Comparison of ENCODE assay signal across 1 cellular context in the genomic region with DNA sequence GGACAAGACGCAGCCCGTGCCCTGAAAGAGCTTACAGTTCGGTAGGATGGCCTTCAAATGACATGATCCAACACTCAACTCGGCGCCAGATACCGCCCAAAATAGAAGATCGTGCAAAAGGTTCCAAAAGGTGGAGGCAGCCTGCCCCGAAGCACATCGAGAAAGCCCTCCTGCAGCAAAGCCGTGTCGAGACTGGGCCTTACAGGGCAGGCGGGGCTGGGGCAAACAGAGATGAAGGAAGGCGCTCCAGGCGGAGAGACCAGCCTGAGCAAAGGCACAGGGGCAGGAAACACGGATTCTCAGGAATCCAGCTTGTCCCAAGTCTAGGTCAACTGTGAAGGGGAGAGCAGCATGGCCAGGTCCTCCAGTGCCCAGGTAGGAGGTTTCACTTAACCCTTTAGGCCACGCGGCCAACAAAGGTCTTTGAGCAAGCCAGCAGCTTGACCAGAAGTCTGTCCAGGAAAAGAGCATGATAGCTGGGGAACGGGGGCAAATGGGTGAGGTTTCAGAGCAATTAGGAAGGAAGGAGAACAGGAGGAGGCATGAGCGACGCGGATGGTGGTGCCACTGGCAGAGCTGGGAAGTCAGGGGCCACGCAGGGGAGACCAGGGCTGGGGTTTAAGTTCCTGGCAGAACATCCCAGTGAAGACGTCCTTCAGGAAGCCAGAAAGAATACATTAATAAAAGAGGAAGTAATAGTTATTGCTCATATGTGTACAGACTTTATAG.
TF ChIP-seq lines count a peak whose summit lies in the region.

No MANE protein-coding gene starts in this region.

TF ChIP-seq in HepG2, 621 proteins besides CTCF, POLR2A, EP300 and RAD21 (continued from another document and continues in another):
- TF ChIP-seq, protein P1, sequence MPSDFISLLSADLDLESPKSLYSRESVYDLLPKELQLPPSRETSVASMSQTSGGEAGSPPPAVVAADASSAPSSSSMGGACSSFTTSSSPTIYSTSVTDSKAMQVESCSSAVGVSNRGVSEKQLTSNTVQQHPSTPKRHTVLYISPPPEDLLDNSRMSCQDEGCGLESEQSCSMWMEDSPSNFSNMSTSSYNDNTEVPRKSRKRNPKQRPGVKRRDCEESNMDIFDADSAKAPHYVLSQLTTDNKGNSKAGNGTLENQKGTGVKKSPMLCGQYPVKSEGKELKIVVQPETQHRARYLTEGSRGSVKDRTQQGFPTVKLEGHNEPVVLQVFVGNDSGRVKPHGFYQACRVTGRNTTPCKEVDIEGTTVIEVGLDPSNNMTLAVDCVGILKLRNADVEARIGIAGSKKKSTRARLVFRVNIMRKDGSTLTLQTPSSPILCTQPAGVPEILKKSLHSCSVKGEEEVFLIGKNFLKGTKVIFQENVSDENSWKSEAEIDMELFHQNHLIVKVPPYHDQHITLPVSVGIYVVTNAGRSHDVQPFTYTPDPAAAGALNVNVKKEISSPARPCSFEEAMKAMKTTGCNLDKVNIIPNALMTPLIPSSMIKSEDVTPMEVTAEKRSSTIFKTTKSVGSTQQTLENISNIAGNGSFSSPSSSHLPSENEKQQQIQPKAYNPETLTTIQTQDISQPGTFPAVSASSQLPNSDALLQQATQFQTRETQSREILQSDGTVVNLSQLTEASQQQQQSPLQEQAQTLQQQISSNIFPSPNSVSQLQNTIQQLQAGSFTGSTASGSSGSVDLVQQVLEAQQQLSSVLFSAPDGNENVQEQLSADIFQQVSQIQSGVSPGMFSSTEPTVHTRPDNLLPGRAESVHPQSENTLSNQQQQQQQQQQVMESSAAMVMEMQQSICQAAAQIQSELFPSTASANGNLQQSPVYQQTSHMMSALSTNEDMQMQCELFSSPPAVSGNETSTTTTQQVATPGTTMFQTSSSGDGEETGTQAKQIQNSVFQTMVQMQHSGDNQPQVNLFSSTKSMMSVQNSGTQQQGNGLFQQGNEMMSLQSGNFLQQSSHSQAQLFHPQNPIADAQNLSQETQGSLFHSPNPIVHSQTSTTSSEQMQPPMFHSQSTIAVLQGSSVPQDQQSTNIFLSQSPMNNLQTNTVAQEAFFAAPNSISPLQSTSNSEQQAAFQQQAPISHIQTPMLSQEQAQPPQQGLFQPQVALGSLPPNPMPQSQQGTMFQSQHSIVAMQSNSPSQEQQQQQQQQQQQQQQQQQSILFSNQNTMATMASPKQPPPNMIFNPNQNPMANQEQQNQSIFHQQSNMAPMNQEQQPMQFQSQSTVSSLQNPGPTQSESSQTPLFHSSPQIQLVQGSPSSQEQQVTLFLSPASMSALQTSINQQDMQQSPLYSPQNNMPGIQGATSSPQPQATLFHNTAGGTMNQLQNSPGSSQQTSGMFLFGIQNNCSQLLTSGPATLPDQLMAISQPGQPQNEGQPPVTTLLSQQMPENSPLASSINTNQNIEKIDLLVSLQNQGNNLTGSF (CRISPR knock-in tag; IDR thresholded peaks at IDR 0.05) = 0 out of 2 replicates have a peak, but pooled peaks have one; percentile 33
- TF ChIP-seq ZSCAN31 (CRISPR knock-in tag; IDR thresholded peaks at IDR 0.05; ENCODE audit: low read depth) (peak; percentile 47; the same call in 1 of the 2 replicates), ZFX (CRISPR knock-in tag; IDR thresholded peaks at IDR 0.05; ENCODE audit: low read depth) (peak; percentile 12; the same call in 1 of the 2 replicates), ZNF274 (CRISPR knock-in tag; IDR thresholded peaks at IDR 0.05) (no peak), ZNF737 (CRISPR knock-in tag; IDR thresholded peaks at IDR 0.05; ENCODE audit: borderline replicate concordance) (0 out of 2 replicates have a peak, but pooled peaks have one; percentile 58), ZNF317 (CRISPR knock-in tag; IDR thresholded peaks at IDR 0.05) (0 out of 2 replicates have a peak, but pooled peaks have one; percentile 3), ZNF136 (CRISPR knock-in tag; IDR thresholded peaks at IDR 0.05; ENCODE audit: low read depth) (0 out of 2 replicates have a peak, but pooled peaks have one; percentile 49), ARHGAP35 (CRISPR knock-in tag; IDR thresholded peaks at IDR 0.05; ENCODE audit: borderline replicate concordance) (peak; percentile 27; the same call in 1 of the 2 replicates), ZNF160 (CRISPR knock-in tag; IDR thresholded peaks at IDR 0.05) (0 out of 2 replicates have a peak, but pooled peaks have one; percentile 20), RNF2 (conservative IDR thresholded peaks at IDR 0.05; ENCODE audit: low read depth) (0 out of 2 replicates have a peak, but pooled peaks have one; percentile 51), HOXA5 (CRISPR knock-in tag; IDR thresholded peaks at IDR 0.05) (0 out of 2 replicates have a peak, but pooled peaks have one; percentile 43), ZFP90 (CRISPR knock-in tag; IDR thresholded peaks at IDR 0.05; ENCODE audit: borderline replicate concordance) (no peak), ZNF234 (CRISPR knock-in tag; conservative IDR thresholded peaks at IDR 0.05) (0 out of 2 replicates have a peak, but pooled peaks have one; percentile 74), FOXC1 (CRISPR knock-in tag; IDR thresholded peaks at IDR 0.05; ENCODE audit: borderline replicate concordance) (0 out of 2 replicates have a peak, but pooled peaks have one; percentile 77), ZFY (CRISPR knock-in tag; IDR thresholded peaks at IDR 0.05) (peak; percentile 39; the same call in 1 of the 2 replicates), RXRA (CRISPR knock-in tag; IDR thresholded peaks at IDR 0.05) (peak; percentile 46; the same call in 1 of the 2 replicates), KDM2A (CRISPR knock-in tag; IDR thresholded peaks at IDR 0.05; ENCODE audit: borderline replicate concordance, low read depth) (peak; percentile 7; the same call in 1 of the 2 replicates), SALL2 (CRISPR knock-in tag; IDR thresholded peaks at IDR 0.05) (peak; percentile 92; the same call in 1 of the 2 replicates), HDAC2 (CRISPR knock-in tag; IDR thresholded peaks at IDR 0.05) (peak; percentile 13; the same call in 1 of the 2 replicates), ZNF232 (CRISPR knock-in tag; IDR thresholded peaks at IDR 0.05; ENCODE audit: borderline replicate concordance) (0 out of 2 replicates have a peak, but pooled peaks have one; percentile 51)
- TF ChIP-seq, protein P2, sequence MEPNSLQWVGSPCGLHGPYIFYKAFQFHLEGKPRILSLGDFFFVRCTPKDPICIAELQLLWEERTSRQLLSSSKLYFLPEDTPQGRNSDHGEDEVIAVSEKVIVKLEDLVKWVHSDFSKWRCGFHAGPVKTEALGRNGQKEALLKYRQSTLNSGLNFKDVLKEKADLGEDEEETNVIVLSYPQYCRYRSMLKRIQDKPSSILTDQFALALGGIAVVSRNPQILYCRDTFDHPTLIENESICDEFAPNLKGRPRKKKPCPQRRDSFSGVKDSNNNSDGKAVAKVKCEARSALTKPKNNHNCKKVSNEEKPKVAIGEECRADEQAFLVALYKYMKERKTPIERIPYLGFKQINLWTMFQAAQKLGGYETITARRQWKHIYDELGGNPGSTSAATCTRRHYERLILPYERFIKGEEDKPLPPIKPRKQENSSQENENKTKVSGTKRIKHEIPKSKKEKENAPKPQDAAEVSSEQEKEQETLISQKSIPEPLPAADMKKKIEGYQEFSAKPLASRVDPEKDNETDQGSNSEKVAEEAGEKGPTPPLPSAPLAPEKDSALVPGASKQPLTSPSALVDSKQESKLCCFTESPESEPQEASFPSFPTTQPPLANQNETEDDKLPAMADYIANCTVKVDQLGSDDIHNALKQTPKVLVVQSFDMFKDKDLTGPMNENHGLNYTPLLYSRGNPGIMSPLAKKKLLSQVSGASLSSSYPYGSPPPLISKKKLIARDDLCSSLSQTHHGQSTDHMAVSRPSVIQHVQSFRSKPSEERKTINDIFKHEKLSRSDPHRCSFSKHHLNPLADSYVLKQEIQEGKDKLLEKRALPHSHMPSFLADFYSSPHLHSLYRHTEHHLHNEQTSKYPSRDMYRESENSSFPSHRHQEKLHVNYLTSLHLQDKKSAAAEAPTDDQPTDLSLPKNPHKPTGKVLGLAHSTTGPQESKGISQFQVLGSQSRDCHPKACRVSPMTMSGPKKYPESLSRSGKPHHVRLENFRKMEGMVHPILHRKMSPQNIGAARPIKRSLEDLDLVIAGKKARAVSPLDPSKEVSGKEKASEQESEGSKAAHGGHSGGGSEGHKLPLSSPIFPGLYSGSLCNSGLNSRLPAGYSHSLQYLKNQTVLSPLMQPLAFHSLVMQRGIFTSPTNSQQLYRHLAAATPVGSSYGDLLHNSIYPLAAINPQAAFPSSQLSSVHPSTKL (CRISPR knock-in tag; IDR thresholded peaks at IDR 0.05) = peak; percentile 4; the same call in 1 of the 2 replicates
- TF ChIP-seq, protein P3, sequence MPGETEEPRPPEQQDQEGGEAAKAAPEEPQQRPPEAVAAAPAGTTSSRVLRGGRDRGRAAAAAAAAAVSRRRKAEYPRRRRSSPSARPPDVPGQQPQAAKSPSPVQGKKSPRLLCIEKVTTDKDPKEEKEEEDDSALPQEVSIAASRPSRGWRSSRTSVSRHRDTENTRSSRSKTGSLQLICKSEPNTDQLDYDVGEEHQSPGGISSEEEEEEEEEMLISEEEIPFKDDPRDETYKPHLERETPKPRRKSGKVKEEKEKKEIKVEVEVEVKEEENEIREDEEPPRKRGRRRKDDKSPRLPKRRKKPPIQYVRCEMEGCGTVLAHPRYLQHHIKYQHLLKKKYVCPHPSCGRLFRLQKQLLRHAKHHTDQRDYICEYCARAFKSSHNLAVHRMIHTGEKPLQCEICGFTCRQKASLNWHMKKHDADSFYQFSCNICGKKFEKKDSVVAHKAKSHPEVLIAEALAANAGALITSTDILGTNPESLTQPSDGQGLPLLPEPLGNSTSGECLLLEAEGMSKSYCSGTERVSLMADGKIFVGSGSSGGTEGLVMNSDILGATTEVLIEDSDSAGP (CRISPR knock-in tag; IDR thresholded peaks at IDR 0.05; ENCODE audit: borderline replicate concordance) = peak; percentile 74; the same call in 1 of the 2 replicates
- TF ChIP-seq, protein P4, sequence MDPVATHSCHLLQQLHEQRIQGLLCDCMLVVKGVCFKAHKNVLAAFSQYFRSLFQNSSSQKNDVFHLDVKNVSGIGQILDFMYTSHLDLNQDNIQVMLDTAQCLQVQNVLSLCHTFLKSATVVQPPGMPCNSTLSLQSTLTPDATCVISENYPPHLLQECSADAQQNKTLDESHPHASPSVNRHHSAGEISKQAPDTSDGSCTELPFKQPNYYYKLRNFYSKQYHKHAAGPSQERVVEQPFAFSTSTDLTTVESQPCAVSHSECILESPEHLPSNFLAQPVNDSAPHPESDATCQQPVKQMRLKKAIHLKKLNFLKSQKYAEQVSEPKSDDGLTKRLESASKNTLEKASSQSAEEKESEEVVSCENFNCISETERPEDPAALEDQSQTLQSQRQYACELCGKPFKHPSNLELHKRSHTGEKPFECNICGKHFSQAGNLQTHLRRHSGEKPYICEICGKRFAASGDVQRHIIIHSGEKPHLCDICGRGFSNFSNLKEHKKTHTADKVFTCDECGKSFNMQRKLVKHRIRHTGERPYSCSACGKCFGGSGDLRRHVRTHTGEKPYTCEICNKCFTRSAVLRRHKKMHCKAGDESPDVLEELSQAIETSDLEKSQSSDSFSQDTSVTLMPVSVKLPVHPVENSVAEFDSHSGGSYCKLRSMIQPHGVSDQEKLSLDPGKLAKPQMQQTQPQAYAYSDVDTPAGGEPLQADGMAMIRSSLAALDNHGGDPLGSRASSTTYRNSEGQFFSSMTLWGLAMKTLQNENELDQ (CRISPR knock-in tag; IDR thresholded peaks at IDR 0.05; ENCODE audit: borderline replicate concordance) = peak; percentile 69; the same call in 1 of the 2 replicates
- TF ChIP-seq, protein P5, sequence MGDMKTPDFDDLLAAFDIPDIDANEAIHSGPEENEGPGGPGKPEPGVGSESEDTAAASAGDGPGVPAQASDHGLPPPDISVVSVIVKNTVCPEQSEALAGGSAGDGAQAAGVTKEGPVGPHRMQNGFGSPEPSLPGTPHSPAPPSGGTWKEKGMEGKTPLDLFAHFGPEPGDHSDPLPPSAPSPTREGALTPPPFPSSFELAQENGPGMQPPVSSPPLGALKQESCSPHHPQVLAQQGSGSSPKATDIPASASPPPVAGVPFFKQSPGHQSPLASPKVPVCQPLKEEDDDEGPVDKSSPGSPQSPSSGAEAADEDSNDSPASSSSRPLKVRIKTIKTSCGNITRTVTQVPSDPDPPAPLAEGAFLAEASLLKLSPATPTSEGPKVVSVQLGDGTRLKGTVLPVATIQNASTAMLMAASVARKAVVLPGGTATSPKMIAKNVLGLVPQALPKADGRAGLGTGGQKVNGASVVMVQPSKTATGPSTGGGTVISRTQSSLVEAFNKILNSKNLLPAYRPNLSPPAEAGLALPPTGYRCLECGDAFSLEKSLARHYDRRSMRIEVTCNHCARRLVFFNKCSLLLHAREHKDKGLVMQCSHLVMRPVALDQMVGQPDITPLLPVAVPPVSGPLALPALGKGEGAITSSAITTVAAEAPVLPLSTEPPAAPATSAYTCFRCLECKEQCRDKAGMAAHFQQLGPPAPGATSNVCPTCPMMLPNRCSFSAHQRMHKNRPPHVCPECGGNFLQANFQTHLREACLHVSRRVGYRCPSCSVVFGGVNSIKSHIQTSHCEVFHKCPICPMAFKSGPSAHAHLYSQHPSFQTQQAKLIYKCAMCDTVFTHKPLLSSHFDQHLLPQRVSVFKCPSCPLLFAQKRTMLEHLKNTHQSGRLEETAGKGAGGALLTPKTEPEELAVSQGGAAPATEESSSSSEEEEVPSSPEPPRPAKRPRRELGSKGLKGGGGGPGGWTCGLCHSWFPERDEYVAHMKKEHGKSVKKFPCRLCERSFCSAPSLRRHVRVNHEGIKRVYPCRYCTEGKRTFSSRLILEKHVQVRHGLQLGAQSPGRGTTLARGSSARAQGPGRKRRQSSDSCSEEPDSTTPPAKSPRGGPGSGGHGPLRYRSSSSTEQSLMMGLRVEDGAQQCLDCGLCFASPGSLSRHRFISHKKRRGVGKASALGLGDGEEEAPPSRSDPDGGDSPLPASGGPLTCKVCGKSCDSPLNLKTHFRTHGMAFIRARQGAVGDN (CRISPR knock-in tag; IDR thresholded peaks at IDR 0.05) = peak; percentile 77
- TF ChIP-seq, protein P6, sequence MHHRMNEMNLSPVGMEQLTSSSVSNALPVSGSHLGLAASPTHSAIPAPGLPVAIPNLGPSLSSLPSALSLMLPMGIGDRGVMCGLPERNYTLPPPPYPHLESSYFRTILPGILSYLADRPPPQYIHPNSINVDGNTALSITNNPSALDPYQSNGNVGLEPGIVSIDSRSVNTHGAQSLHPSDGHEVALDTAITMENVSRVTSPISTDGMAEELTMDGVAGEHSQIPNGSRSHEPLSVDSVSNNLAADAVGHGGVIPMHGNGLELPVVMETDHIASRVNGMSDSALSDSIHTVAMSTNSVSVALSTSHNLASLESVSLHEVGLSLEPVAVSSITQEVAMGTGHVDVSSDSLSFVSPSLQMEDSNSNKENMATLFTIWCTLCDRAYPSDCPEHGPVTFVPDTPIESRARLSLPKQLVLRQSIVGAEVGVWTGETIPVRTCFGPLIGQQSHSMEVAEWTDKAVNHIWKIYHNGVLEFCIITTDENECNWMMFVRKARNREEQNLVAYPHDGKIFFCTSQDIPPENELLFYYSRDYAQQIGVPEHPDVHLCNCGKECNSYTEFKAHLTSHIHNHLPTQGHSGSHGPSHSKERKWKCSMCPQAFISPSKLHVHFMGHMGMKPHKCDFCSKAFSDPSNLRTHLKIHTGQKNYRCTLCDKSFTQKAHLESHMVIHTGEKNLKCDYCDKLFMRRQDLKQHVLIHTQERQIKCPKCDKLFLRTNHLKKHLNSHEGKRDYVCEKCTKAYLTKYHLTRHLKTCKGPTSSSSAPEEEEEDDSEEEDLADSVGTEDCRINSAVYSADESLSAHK (CRISPR knock-in tag; IDR thresholded peaks at IDR 0.05; ENCODE audit: borderline replicate concordance) = no peak
- TF ChIP-seq, protein P7, sequence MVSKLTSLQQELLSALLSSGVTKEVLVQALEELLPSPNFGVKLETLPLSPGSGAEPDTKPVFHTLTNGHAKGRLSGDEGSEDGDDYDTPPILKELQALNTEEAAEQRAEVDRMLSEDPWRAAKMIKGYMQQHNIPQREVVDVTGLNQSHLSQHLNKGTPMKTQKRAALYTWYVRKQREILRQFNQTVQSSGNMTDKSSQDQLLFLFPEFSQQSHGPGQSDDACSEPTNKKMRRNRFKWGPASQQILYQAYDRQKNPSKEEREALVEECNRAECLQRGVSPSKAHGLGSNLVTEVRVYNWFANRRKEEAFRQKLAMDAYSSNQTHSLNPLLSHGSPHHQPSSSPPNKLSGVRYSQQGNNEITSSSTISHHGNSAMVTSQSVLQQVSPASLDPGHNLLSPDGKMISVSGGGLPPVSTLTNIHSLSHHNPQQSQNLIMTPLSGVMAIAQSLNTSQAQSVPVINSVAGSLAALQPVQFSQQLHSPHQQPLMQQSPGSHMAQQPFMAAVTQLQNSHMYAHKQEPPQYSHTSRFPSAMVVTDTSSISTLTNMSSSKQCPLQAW (CRISPR knock-in tag; IDR thresholded peaks at IDR 0.05) = peak; percentile 70
